In the genomic region with DNA sequence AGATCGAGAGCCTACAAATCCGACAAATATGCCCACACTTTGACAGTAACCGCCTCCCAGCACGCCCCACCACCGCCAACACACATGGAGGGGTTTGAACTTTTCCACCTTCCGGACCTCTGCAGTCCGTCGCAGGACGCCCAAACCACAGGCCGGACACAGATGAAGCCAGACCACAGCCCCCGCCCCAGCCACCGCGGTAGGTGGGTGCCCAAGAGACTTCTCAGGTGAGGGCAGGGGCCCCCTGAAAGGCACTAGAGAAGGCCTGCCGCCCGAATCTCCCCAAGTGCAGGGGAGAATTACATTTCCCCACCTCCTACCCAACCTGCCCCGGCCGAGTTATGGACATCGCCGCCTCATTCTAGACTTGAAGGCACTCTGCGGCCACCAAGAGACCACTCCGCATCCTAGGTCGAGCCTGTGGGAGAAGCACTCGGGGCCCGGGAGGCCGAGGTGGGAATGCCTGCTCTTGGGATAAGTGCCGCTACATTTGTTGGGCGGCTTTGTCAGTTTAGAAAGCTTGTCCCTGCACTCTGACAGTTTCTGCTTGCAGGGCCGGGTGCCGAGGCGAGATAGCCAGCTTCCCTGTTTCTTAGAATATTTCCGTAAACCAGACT, we compare ENCODE assay signal across 11 cellular contexts. TPM values are rescaled to one million over a fixed set of nuclear protein-coding genes. Genes with fewer than 3 reads are reported as not detected.
DNase-seq lines count a peak whose midpoint lies in the region; ATAC-seq lines count a peak whose summit lies in the region.
"Had no signal": no experiment of that assay in that cellular context is flagged by ENCODE, and none has a peak within 500 bp of the region (broad histone marks: within the 10 kb centered on the region; RNA-seq: fewer than 3 reads in every experiment).

No MANE protein-coding gene starts in this region.

- peak overlapping the region; percentile 56 for H3K4me3 Mint-ChIP-seq in T-helper 1 cell treated with Interleukin-12 subunit alpha and Interleukin-12 subunit beta and Interleukin-4 antibody, amounts not matched to agents 30 μg/mL and 1 μg/mL, for 36 hours
- peak overlapping the region; percentile 52 for H3K4me3 Mint-ChIP-seq in activated CD8-positive, alpha-beta T cell treated with anti-CD3 and anti-CD28 coated beads, Interleukin-2, amount 10 ng/mL, durations not matched to agents 7 days and 5 days
- H3K4me3 Mint-ChIP-seq in stimulated activated naive CD8-positive, alpha-beta T cell treated with anti-CD3 and anti-CD28 coated beads, Interleukin-15, amount 100 ng/mL, for 72 hours = peak overlapping the region; percentile 81 to 83

- H3K4me1 Mint-ChIP-seq in T-helper 1 cell treated with Interleukin-12 subunit alpha and Interleukin-12 subunit beta and Interleukin-4 antibody, amounts not matched to agents 30 μg/mL and 1 μg/mL, for 36 hours (ENCODE audit: low read depth) = peaks cover 15% of the 10 kb centered on the region
- H3K4me1 Mint-ChIP-seq in activated CD8-positive, alpha-beta T cell treated with anti-CD3 and anti-CD28 coated beads, Interleukin-2, amount 10 ng/mL, durations not matched to agents 7 days and 5 days (ENCODE audit: low read depth) = peaks cover 31% of the 10 kb centered on the region
- peaks cover 45% of the 10 kb centered on the region for H3K4me1 Mint-ChIP-seq in stimulated activated naive CD8-positive, alpha-beta T cell treated with anti-CD3 and anti-CD28 coated beads, Interleukin-15, amount 100 ng/mL, for 72 hours

- POLR2A ChIA-PET in activated CD8-positive, alpha-beta T cell treated with anti-CD3 and anti-CD28 coated beads, Interleukin-2, amount 10 ng/mL, durations not matched to agents 7 days and 5 days (lab: Charles Lee) = no interaction called here

- H3K36me3 ChIP-seq in iPS-15b (ENCODE audit: control insufficient read depth, insufficient read depth, low read length) = no peaks in the 10 kb centered on the region

- no peak overlapping the region for H3K9ac ChIP-seq in iPS-15b (ENCODE audit: low read depth, low read length)

- no peaks in the 10 kb centered on the region for H3K9me3 Mint-ChIP-seq in T-helper 1 cell treated with Interleukin-12 subunit alpha and Interleukin-12 subunit beta and Interleukin-4 antibody, amounts not matched to agents 30 μg/mL and 1 μg/mL, for 36 hours
- H3K9me3 Mint-ChIP-seq in activated CD8-positive, alpha-beta T cell treated with anti-CD3 and anti-CD28 coated beads, Interleukin-2, amount 10 ng/mL, durations not matched to agents 7 days and 5 days (ENCODE audit: insufficient read depth) = no peaks in the 10 kb centered on the region
- H3K9me3 Mint-ChIP-seq in stimulated activated naive CD8-positive, alpha-beta T cell treated with anti-CD3 and anti-CD28 coated beads, Interleukin-15, amount 100 ng/mL, for 72 hours = peaks cover 0 to 5% of the 10 kb centered on the region in 2 donors

- no peak overlapping the region for H3K27ac Mint-ChIP-seq in T-helper 1 cell treated with Interleukin-12 subunit alpha and Interleukin-12 subunit beta and Interleukin-4 antibody, amounts not matched to agents 30 μg/mL and 1 μg/mL, for 36 hours
- no peak overlapping the region for H3K27ac Mint-ChIP-seq in activated CD8-positive, alpha-beta T cell treated with anti-CD3 and anti-CD28 coated beads, Interleukin-2, amount 10 ng/mL, durations not matched to agents 7 days and 5 days
- no peak overlapping the region for H3K27ac Mint-ChIP-seq in stimulated activated naive CD8-positive, alpha-beta T cell treated with anti-CD3 and anti-CD28 coated beads, Interleukin-15, amount 100 ng/mL, for 72 hours

- peaks cover 96% of the 10 kb centered on the region for H3K27me3 Mint-ChIP-seq in T-helper 1 cell treated with Interleukin-12 subunit alpha and Interleukin-12 subunit beta and Interleukin-4 antibody, amounts not matched to agents 30 μg/mL and 1 μg/mL, for 36 hours (ENCODE audit: low read depth)
- peaks cover 87% of the 10 kb centered on the region for H3K27me3 Mint-ChIP-seq in activated CD8-positive, alpha-beta T cell treated with anti-CD3 and anti-CD28 coated beads, Interleukin-2, amount 10 ng/mL, durations not matched to agents 7 days and 5 days (ENCODE audit: low read depth)
- peaks cover 100% of the 10 kb centered on the region for H3K27me3 Mint-ChIP-seq in stimulated activated naive CD8-positive, alpha-beta T cell treated with anti-CD3 and anti-CD28 coated beads, Interleukin-15, amount 100 ng/mL, for 72 hours

- peak overlapping the region; percentile 39 for H3K4me3 ChIP-seq in iPS-15b (ENCODE audit: low read depth, low read length)

- CTCF ChIA-PET in activated CD8-positive, alpha-beta T cell treated with anti-CD3 and anti-CD28 coated beads, Interleukin-2, amount 10 ng/mL, durations not matched to agents 7 days and 5 days (lab: Charles Lee) = interaction anchor here (1.0 to 1.8 kb wide), 2 partner anchors 14 to 88 kb away, joined by 3 to 6 read pairs; no protein-coding TSS in a partner anchor

- no peaks in the 10 kb centered on the region for H3K9me3 ChIP-seq in iPS-15b (ENCODE audit: control insufficient read depth, insufficient read depth, low read length)

- ATAC-seq in activated CD8-positive, alpha-beta T cell treated with anti-CD3 and anti-CD28 coated beads, Interleukin-2, amount 10 ng/mL, durations not matched to agents 7 days and 5 days = no peak
- no peak for ATAC-seq in stimulated activated naive CD8-positive, alpha-beta T cell treated with anti-CD3 and anti-CD28 coated beads, Interleukin-15, amount 100 ng/mL, for 72 hours
- ATAC-seq in HG03469 (IDR thresholded peaks at IDR 0.05; ENCODE audit: unreplicated experiment) = no peak
- ATAC-seq: HCT116 had no signal

- H3K27me3 ChIP-seq in iPS-15b (ENCODE audit: control insufficient read depth, insufficient read depth, low read length) = peaks cover 100% of the 10 kb centered on the region

- DNase-seq in T-helper 1 cell (no peak), mucosa of gallbladder (ENCODE audit: low spot score) (no peak)
- DNase-seq in activated CD8-positive, alpha-beta T cell treated with anti-CD3 and anti-CD28 coated beads, Interleukin-2, amount 10 ng/mL, durations not matched to agents 7 days and 5 days = no peak
- DNase-seq in stimulated activated naive CD8-positive, alpha-beta T cell treated with anti-CD3 and anti-CD28 coated beads, Interleukin-15, amount 100 ng/mL, for 72 hours = peak in 1 of 2 donors; percentile 8
- no peak for DNase-seq in stimulated activated CD4-positive, alpha-beta T cell treated with anti-CD3 and anti-CD28 coated beads, Interleukin-2, amount 100 ng/mL, for 48 hours
- DNase-seq: 8988T, NCI-H524 treated with DMSO at 0.1 percent for 48 hours had no signal

- peaks cover 8% of the 10 kb centered on the region for H3K36me3 Mint-ChIP-seq in T-helper 1 cell treated with Interleukin-12 subunit alpha and Interleukin-12 subunit beta and Interleukin-4 antibody, amounts not matched to agents 30 μg/mL and 1 μg/mL, for 36 hours (ENCODE audit: low read depth)
- peaks cover 13% of the 10 kb centered on the region for H3K36me3 Mint-ChIP-seq in activated CD8-positive, alpha-beta T cell treated with anti-CD3 and anti-CD28 coated beads, Interleukin-2, amount 10 ng/mL, durations not matched to agents 7 days and 5 days (ENCODE audit: low read depth)

- H3K4me1 ChIP-seq in iPS-15b (ENCODE audit: control insufficient read depth, insufficient read depth, low read length) = no peaks in the 10 kb centered on the region

RNA-seq across cellular contexts. Expression of gene HAND2, which starts 21.5 kb away (rescaled TPM):
- total RNA-seq in activated CD8-positive, alpha-beta T cell treated with anti-CD3 and anti-CD28 coated beads, Interleukin-2, amount 10 ng/mL, durations not matched to agents 7 days and 5 days = not detected
- 104 TPM for total RNA-seq in mucosa of gallbladder

Comparison
In these comparisons a context has a peak if more than half of its experiments do, and no peak if none do; other contexts are left out.
1. RNA of gene HAND2, which starts 21.5 kb away (total RNA-seq): 104 TPM in mucosa of gallbladder (single experiment); not detected in activated CD8-positive, alpha-beta T cell treated with anti-CD3 and anti-CD28 coated beads, Interleukin-2, amount 10 ng/mL, durations not matched to agents 7 days and 5 days; every median in the first group is over 100 times any median in the second.
2. Peak in every context shown above with its lines, with median percentiles within 50 percentile points of each other: H3K4me3 Mint-ChIP-seq.